9 cellular contexts compared by ENCODE assay signal in genomic region chr2:15636972-15637785, GRCh38. TPM values are rescaled to one million over a fixed set of nuclear protein-coding genes. Genes with fewer than 3 reads are reported as not detected.
DNase-seq lines count a peak whose midpoint lies in the region; ATAC-seq and TF ChIP-seq lines count a peak whose summit lies in the region.
"Had no signal": no experiment of that assay in that cellular context is flagged by ENCODE, and none has a peak within 500 bp of the region (broad histone marks: within the 10 kb centered on the region; RNA-seq: fewer than 3 reads in every experiment).

No MANE protein-coding gene starts in this region.

- ATAC-seq in GM23338, result peak; percentile 97

- no peaks in the 10 kb centered on the region for H3K79me2 ChIP-seq in GM23338 (replicated peaks; ENCODE audit: insufficient read depth)
- no peaks in the 10 kb centered on the region for H3K79me2 ChIP-seq in Karpas-422 (ENCODE audit: low read length)

- H3K36me3 Mint-ChIP-seq in GM23338 (ENCODE audit: low read depth), result peaks cover 55% of the 10 kb centered on the region

- no peak overlapping the region for H3K4me2 ChIP-seq in GM23338
- H3K4me2 ChIP-seq in Karpas-422 (ENCODE audit: low read depth, low read length, poor library complexity, severe bottlenecking), result no peak overlapping the region
- H3K4me2 ChIP-seq: BLaER1 had no signal

- H3K9me2 ChIP-seq in GM23338 (ENCODE audit: insufficient read depth) (no peaks in the 10 kb centered on the region), Karpas-422 (replicated peaks; ENCODE audit: insufficient read depth, low read length) (no peaks in the 10 kb centered on the region)

- no peak overlapping the region for H3K4me3 Mint-ChIP-seq in GM23338

- peaks cover 5% of the 10 kb centered on the region; the same call in 2 of the 3 replicates for H3K9me3 Mint-ChIP-seq in GM23338

- no peak overlapping the region for H3K9ac ChIP-seq in Karpas-422 (ENCODE audit: low read length)
- H3K9ac ChIP-seq: BLaER1 had no signal

- H3K27ac ChIP-seq in GM23338 (ENCODE audit: low read depth), result peak overlapping the region; percentile 64
- no peak overlapping the region for H3K27ac ChIP-seq in Karpas-422 (ENCODE audit: low read length)
- H3K27ac ChIP-seq: BLaER1 had no signal

- H3K4me1 Mint-ChIP-seq in GM23338, result peaks cover 9% of the 10 kb centered on the region

- no peak overlapping the region for H3K4me3 ChIP-seq in GM23338
- no peak overlapping the region for H3K4me3 ChIP-seq in Karpas-422 (ENCODE audit: low read length)
- no peak overlapping the region for H3K4me3 ChIP-seq in astrocyte of the spinal cord (ENCODE audit: low read depth, low read length)
- H3K4me3 ChIP-seq: BLaER1 had no signal

- in situ Hi-C loops in astrocyte of the spinal cord (cut with HindIII; ENCODE audit: low sequenced_read_pairs), result no loop called here

- no peak overlapping the region for H2AFZ ChIP-seq in GM23338
- no peak overlapping the region for H2AFZ ChIP-seq in Karpas-422 (ENCODE audit: low read length)

- TF ChIP-seq CTCF in GM23338 (conservative IDR thresholded peaks at IDR 0.05; ENCODE audit: low read depth in 2 of 2) (peak; percentile 98 to 99), astrocyte of the spinal cord (IDR thresholded peaks at IDR 0.05; ENCODE audit: low read depth, low read length) (peak; percentile 71)

- H4K20me1 ChIP-seq in GM23338 (replicated peaks; ENCODE audit: insufficient read depth), result no peaks in the 10 kb centered on the region; the same call in 1 of the 2 replicates
- no peaks in the 10 kb centered on the region for H4K20me1 ChIP-seq in Karpas-422 (ENCODE audit: insufficient read depth, low read depth, low read length)

- H3K27ac Mint-ChIP-seq in GM23338, result peak overlapping the region; percentile 3; the same call in 1 of the 2 replicates

- H3K36me3 ChIP-seq in GM23338 (ENCODE audit: insufficient read depth) (peaks cover 14% of the 10 kb centered on the region), Karpas-422 (ENCODE audit: insufficient read depth, low read length) (no peaks in the 10 kb centered on the region)

- H3F3A ChIP-seq in GM23338 (replicated peaks; ENCODE audit: low read depth), result no peaks in the 10 kb centered on the region

- H3K27me3 ChIP-seq in GM23338 (ENCODE audit: insufficient read depth) (no peaks in the 10 kb centered on the region), Karpas-422 (ENCODE audit: low read length) (no peaks in the 10 kb centered on the region)
- H3K27me3 ChIP-seq: BLaER1 had no signal

- no peaks in the 10 kb centered on the region for H3K9me3 ChIP-seq in Karpas-422 (ENCODE audit: low read length)

- peaks cover 3% of the 10 kb centered on the region for H3K27me3 Mint-ChIP-seq in GM23338 (ENCODE audit: insufficient read depth, low read depth, poor library complexity)

- peak; percentile 16 for DNase-seq in DMS153 (lab: John Stamatoyannopoulos, UW)
- no peak for DNase-seq in DMS153 treated with DMSO at 0.1 percent for 48 hours (lab: John Stamatoyannopoulos, UW; ENCODE audit: unreplicated experiment)
- DNase-seq in GM23338 (ENCODE audit: low spot score), result peak; percentile 85
- peak; percentile 68 for DNase-seq in Karpas-422
- DNase-seq in SW 1271 (lab: John Stamatoyannopoulos, UW), result peak; percentile 25 to 57
- peak; percentile 76 for DNase-seq in astrocyte of the spinal cord (ENCODE audit: low read depth, low spot score)
- peak; percentile 40 for DNase-seq in iPS DF 19.7 (ENCODE audit: low read depth, low spot score)
- peak; percentile 13 to 43 for DNase-seq in stimulated activated CD4-positive, alpha-beta T cell treated with anti-CD3 and anti-CD28 coated beads, Interleukin-12 subunit alpha, Interleukin-12 subunit beta, amount 100 ng/mL, for 24 hours (ENCODE audit: low read depth in 2 of 2)

- H3K4me1 ChIP-seq in GM23338 (ENCODE audit: insufficient read depth), result no peaks in the 10 kb centered on the region
- no peaks in the 10 kb centered on the region for H3K4me1 ChIP-seq in Karpas-422 (ENCODE audit: low read length)

TF ChIP-seq in GM23338, 12 proteins besides CTCF, POLR2A, EP300 and RAD21 (continues in another document):
- no peak for TF ChIP-seq EZH2phosphoT487 (IDR thresholded peaks at IDR 0.05; ENCODE audit: unreplicated experiment)
- TF ChIP-seq, protein P1, sequence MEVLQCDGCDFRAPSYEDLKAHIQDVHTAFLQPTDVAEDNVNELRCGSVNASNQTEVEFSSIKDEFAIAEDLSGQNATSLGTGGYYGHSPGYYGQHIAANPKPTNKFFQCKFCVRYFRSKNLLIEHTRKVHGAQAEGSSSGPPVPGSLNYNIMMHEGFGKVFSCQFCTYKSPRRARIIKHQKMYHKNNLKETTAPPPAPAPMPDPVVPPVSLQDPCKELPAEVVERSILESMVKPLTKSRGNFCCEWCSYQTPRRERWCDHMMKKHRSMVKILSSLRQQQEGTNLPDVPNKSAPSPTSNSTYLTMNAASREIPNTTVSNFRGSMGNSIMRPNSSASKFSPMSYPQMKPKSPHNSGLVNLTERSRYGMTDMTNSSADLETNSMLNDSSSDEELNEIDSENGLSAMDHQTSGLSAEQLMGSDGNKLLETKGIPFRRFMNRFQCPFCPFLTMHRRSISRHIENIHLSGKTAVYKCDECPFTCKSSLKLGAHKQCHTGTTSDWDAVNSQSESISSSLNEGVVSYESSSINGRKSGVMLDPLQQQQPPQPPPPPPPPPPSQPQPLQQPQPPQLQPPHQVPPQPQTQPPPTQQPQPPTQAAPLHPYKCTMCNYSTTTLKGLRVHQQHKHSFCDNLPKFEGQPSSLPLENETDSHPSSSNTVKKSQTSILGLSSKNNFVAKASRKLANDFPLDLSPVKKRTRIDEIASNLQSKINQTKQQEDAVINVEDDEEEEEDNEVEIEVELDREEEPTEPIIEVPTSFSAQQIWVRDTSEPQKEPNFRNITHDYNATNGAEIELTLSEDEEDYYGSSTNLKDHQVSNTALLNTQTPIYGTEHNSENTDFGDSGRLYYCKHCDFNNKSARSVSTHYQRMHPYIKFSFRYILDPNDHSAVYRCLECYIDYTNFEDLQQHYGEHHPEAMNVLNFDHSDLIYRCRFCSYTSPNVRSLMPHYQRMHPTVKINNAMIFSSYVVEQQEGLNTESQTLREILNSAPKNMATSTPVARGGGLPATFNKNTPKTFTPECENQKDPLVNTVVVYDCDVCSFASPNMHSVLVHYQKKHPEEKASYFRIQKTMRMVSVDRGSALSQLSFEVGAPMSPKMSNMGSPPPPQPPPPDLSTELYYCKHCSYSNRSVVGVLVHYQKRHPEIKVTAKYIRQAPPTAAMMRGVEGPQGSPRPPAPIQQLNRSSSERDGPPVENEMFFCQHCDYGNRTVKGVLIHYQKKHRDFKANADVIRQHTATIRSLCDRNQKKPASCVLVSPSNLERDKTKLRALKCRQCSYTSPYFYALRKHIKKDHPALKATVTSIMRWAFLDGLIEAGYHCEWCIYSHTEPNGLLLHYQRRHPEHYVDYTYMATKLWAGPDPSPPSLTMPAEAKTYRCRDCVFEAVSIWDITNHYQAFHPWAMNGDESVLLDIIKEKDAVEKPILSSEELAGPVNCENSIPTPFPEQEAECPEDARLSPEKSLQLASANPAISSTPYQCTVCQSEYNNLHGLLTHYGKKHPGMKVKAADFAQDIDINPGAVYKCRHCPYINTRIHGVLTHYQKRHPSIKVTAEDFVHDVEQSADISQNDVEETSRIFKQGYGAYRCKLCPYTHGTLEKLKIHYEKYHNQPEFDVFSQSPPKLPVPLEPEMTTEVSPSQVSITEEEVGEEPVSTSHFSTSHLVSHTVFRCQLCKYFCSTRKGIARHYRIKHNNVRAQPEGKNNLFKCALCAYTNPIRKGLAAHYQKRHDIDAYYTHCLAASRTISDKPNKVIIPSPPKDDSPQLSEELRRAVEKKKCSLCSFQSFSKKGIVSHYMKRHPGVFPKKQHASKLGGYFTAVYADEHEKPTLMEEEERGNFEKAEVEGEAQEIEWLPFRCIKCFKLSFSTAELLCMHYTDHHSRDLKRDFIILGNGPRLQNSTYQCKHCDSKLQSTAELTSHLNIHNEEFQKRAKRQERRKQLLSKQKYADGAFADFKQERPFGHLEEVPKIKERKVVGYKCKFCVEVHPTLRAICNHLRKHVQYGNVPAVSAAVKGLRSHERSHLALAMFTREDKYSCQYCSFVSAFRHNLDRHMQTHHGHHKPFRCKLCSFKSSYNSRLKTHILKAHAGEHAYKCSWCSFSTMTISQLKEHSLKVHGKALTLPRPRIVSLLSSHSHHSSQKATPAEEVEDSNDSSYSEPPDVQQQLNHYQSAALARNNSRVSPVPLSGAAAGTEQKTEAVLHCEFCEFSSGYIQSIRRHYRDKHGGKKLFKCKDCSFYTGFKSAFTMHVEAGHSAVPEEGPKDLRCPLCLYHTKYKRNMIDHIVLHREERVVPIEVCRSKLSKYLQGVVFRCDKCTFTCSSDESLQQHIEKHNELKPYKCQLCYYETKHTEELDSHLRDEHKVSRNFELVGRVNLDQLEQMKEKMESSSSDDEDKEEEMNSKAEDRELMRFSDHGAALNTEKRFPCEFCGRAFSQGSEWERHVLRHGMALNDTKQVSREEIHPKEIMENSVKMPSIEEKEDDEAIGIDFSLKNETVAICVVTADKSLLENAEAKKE (CRISPR knock-in tag; IDR thresholded peaks at IDR 0.05), result no peak
- no peak for TF ChIP-seq ETS1 (IDR thresholded peaks at IDR 0.05)
- TF ChIP-seq ZNF114 (CRISPR knock-in tag; IDR thresholded peaks at IDR 0.05), result no peak
- no peak for TF ChIP-seq CREB1 (CRISPR knock-in tag; IDR thresholded peaks at IDR 0.05; ENCODE audit: low read depth)
- TF ChIP-seq POLR2AphosphoS5 (IDR thresholded peaks at IDR 0.05; ENCODE audit: low read depth), result no peak

RNA-seq across cellular contexts. Expression of gene DDX1, which starts 45.5 kb away (rescaled TPM):
- 102 and 106 TPM in 2 replicates for total RNA-seq in GM23338 (2014; rRNA removed; shearing (Covaris generic))
- 88.1 and 99.9 TPM in 2 replicates for polyA plus RNA-seq in GM23338 (2016; fragmentation: Nextera tagmentation; extraction: Ambion mirVana)
- total RNA-seq in Karpas-422 (2014; rRNA removed; shearing (Covaris generic); ENCODE audit: low replicate concordance), result 23.6 and 37.5 TPM in 2 replicates
